Comparison of ENCODE assay signal across 22 cellular contexts in genomic region chr20:2696646-2697045, GRCh38. TPM values are rescaled to one million over a fixed set of nuclear protein-coding genes. Genes with fewer than 3 reads are reported as not detected.
A peak's percentile ranks its signal among the peaks of the same experiment; 100 is the strongest.
DNase-seq lines count a peak whose midpoint lies in the region; ATAC-seq and TF ChIP-seq lines count a peak whose summit lies in the region.
"Had no signal": no experiment of that assay in that cellular context is flagged by ENCODE, and none has a peak within 500 bp of the region (broad histone marks: within the 10 kb centered on the region; RNA-seq: fewer than 3 reads in every experiment).

No MANE protein-coding gene starts in this region.

- ATAC-seq in HG03097 (IDR thresholded peaks at IDR 0.05; ENCODE audit: low FRiP score, unreplicated experiment) = no peak
- ATAC-seq: HCT116, HepG2 had no signal

- H3K27ac Mint-ChIP-seq in glutamatergic neuron (ENCODE audit: unreplicated experiment) (peak overlapping the region; percentile 62), type B pancreatic cell (no peak overlapping the region)
- H3K27ac Mint-ChIP-seq: CD4-positive, CD25-positive, alpha-beta regulatory T cell had no signal

- H3K27me3 Mint-ChIP-seq in glutamatergic neuron (ENCODE audit: unreplicated experiment) = peaks cover 29% of the 10 kb centered on the region
- H3K27me3 Mint-ChIP-seq in type B pancreatic cell = peaks cover 65% of the 10 kb centered on the region

- H3K4me1 Mint-ChIP-seq in glutamatergic neuron (ENCODE audit: low read depth, unreplicated experiment) = peaks cover 19% of the 10 kb centered on the region
- H3K4me1 Mint-ChIP-seq in type B pancreatic cell (ENCODE audit: unreplicated experiment) = peaks cover 13% of the 10 kb centered on the region

- peak overlapping the region; percentile 65 for H3K4me3 Mint-ChIP-seq in glutamatergic neuron (ENCODE audit: unreplicated experiment)
- no peak overlapping the region for H3K4me3 Mint-ChIP-seq in type B pancreatic cell

- H3K9me3 Mint-ChIP-seq in glutamatergic neuron (ENCODE audit: unreplicated experiment) (peaks cover 9% of the 10 kb centered on the region), type B pancreatic cell (no peaks in the 10 kb centered on the region)

- H3K36me3 Mint-ChIP-seq in glutamatergic neuron (ENCODE audit: unreplicated experiment) (peaks cover 10% of the 10 kb centered on the region), type B pancreatic cell (no peaks in the 10 kb centered on the region)
- H3K36me3 Mint-ChIP-seq: CD4-positive, CD25-positive, alpha-beta regulatory T cell had no signal

- TF ChIP-seq CTCF in glutamatergic neuron (IDR thresholded peaks at IDR 0.05; ENCODE audit: partially characterized antibody, unreplicated experiment) (no peak), type B pancreatic cell (conservative IDR thresholded peaks at IDR 0.05) (no peak)

- intact Hi-C loops in posterior vena cava (cut with DNase I) = no loop called here

- DNase-seq in activated CD8-positive, alpha-beta memory T cell treated with anti-CD3 and anti-CD28 coated beads for 24 hours = peak; percentile 40
- DNase-seq in activated CD8-positive, alpha-beta memory T cell treated with anti-CD3 and anti-CD28 coated beads, Interleukin-2, amount 50 U/mL, for 4 hours = no peak
- no peak for DNase-seq in glutamatergic neuron
- DNase-seq in posterior vena cava (ENCODE audit: low spot score) = peak; percentile 51
- DNase-seq in type B pancreatic cell (ENCODE audit: extremely low spot score, unreplicated experiment) = peak; percentile 60
- no peak for DNase-seq in AG08395 (ENCODE audit: low spot score)
- DNase-seq in Kasumi-1 (lab: John Stamatoyannopoulos, UW) = no peak
- DNase-seq: 8988T; BE2C; CD4-positive, CD25-positive, alpha-beta regulatory T cell; COR-L47; GF-D8; KBM-7; NCI-H187; NCI-H2227 treated with DMSO at 0.1 percent for 48 hours; NCI-H510A treated with DMSO at 0.1 percent for 48 hours; NCI-H774; SHP77 had no signal

RNA-seq across cellular contexts. Expression of gene EBF4, which starts 4.1 kb away (rescaled TPM):
- total RNA-seq in glutamatergic neuron (ENCODE audit: unreplicated experiment) (11.0 TPM), posterior vena cava (10 to 100 TPM; 11.1 to 17.4 TPM), type B pancreatic cell (ENCODE audit: low replicate concordance) (11.4 and 17.9 TPM in 2 replicates)
- total RNA-seq: RPMI7951 had no signal

RNA-seq across cellular contexts. Expression of gene IDH3B, which starts 32.6 kb away (rescaled TPM):
- total RNA-seq in glutamatergic neuron (ENCODE audit: unreplicated experiment) (103 TPM), posterior vena cava (10 to 100 TPM; 47.3 to 48.3 TPM), type B pancreatic cell (ENCODE audit: low replicate concordance) (85.6 and 101 TPM in 2 replicates)

RNA-seq across cellular contexts. Expression of gene NOP56, which starts 44.2 kb away (rescaled TPM):
- total RNA-seq in glutamatergic neuron (ENCODE audit: unreplicated experiment) (185 TPM), posterior vena cava (10 to 100 TPM; 78.7 to 79.7 TPM), type B pancreatic cell (ENCODE audit: low replicate concordance) (203 and 364 TPM in 2 replicates)

Comparison
In these comparisons a context has a peak if more than half of its experiments do, and no peak if none do; other contexts are left out.
1. DNase-seq: peak in activated CD8-positive, alpha-beta memory T cell treated with anti-CD3 and anti-CD28 coated beads for 24 hours (single experiment), posterior vena cava (single experiment) and type B pancreatic cell (single experiment); none in activated CD8-positive, alpha-beta memory T cell treated with anti-CD3 and anti-CD28 coated beads, Interleukin-2, amount 50 U/mL, for 4 hours (single experiment), glutamatergic neuron (single experiment), AG08395 (single experiment) and Kasumi-1 (0 of 2).